ENCODE assay signal across 8 cellular contexts in genomic region chr6:684831-685636, GRCh38. TPM values are rescaled to one million over a fixed set of nuclear protein-coding genes. Genes with fewer than 3 reads are reported as not detected.
DNase-seq lines count a peak whose midpoint lies in the region; ATAC-seq and TF ChIP-seq lines count a peak whose summit lies in the region.

No MANE protein-coding gene starts in this region.

- no peak for TF ChIP-seq POLR2A in esophagus squamous epithelium (IDR thresholded peaks at IDR 0.05)

- H2AFZ ChIP-seq in ACC112 (ENCODE audit: low read length, unreplicated experiment) = no peak overlapping the region

- 78 to 80% methylated on average over 6 of the region's 6 CpGs for WGBS in esophagus squamous epithelium, 2 donors

- H3K27me3 ChIP-seq in ACC112 (ENCODE audit: insufficient read depth, low read length) (no peaks in the 10 kb centered on the region), esophagus squamous epithelium (no peaks in the 10 kb centered on the region)

- H3K4me3 ChIP-seq in ACC112 (ENCODE audit: low read depth, low read length) (0 out of 2 replicates have a peak overlapping the region, but pooled peaks have one; percentile 7), esophagus squamous epithelium (no peak overlapping the region)

- no peaks in the 10 kb centered on the region for H3K9me3 Mint-ChIP-seq in activated naive CD8-positive, alpha-beta T cell treated with anti-CD3 and anti-CD28 coated beads for 36 hours
- no peaks in the 10 kb centered on the region for H3K9me3 Mint-ChIP-seq in nephron progenitor cell

- no peaks in the 10 kb centered on the region for H3K36me3 ChIP-seq in ACC112 (ENCODE audit: insufficient read depth, low read length)
- peaks cover 0 to 19% (median 0%) of the 10 kb centered on the region in 3 donors for H3K36me3 ChIP-seq in esophagus squamous epithelium

- peak overlapping the region; percentile 88 for H3K27ac Mint-ChIP-seq in activated naive CD8-positive, alpha-beta T cell treated with anti-CD3 and anti-CD28 coated beads for 36 hours
- H3K27ac Mint-ChIP-seq in nephron progenitor cell = no peak overlapping the region

- intact Hi-C loops in esophagus squamous epithelium (cut with DNase I) = no loop called here
- intact Hi-C loops in Right ventricle myocardium superior (cut with DNase I) = no loop called here

- H3K4me1 ChIP-seq in ACC112 (ENCODE audit: control insufficient read depth, insufficient read depth, low read length, unreplicated experiment) (peaks cover 35% of the 10 kb centered on the region), esophagus squamous epithelium (peaks cover 4 to 58% (median 9%) of the 10 kb centered on the region in 3 donors)

- H3K27ac ChIP-seq in ACC112 (ENCODE audit: low read depth, low read length) (peak overlapping the region; percentile 60), esophagus squamous epithelium (no peak overlapping the region)

- peaks cover 42% of the 10 kb centered on the region for H3K4me1 Mint-ChIP-seq in activated naive CD8-positive, alpha-beta T cell treated with anti-CD3 and anti-CD28 coated beads for 36 hours
- peaks cover 35% of the 10 kb centered on the region for H3K4me1 Mint-ChIP-seq in nephron progenitor cell

- H3K27me3 Mint-ChIP-seq in activated naive CD8-positive, alpha-beta T cell treated with anti-CD3 and anti-CD28 coated beads for 36 hours = no peaks in the 10 kb centered on the region
- H3K27me3 Mint-ChIP-seq in nephron progenitor cell (ENCODE audit: low read depth, poor library complexity) = peaks cover 59% of the 10 kb centered on the region

- no peaks in the 10 kb centered on the region for H3K9me3 ChIP-seq in esophagus squamous epithelium

- DNase-seq in GM19238 (ENCODE audit: insufficient read length, low spot score) (peak; percentile 36), esophagus squamous epithelium (lab: John Stamatoyannopoulos, UW) (no peak), nephron progenitor cell (no peak), Right ventricle myocardium superior (no peak)
- DNase-seq in activated naive CD8-positive, alpha-beta T cell treated with anti-CD3 and anti-CD28 coated beads for 36 hours = peak; percentile 26
- peak; percentile 43 for DNase-seq in stimulated activated CD4-positive, alpha-beta T cell treated with anti-CD3 and anti-CD28 coated beads, Interleukin-1b, Interleukin-23, amount 100 ng/mL, for 48 hours

- peak overlapping the region; percentile 46 for H3K4me3 Mint-ChIP-seq in activated naive CD8-positive, alpha-beta T cell treated with anti-CD3 and anti-CD28 coated beads for 36 hours
- H3K4me3 Mint-ChIP-seq in nephron progenitor cell = no peak overlapping the region

- ATAC-seq in HG03159 (IDR thresholded peaks at IDR 0.05; ENCODE audit: unreplicated experiment) = peak; percentile 74
- no peak for ATAC-seq in Right ventricle myocardium superior (ENCODE audit: poor library complexity)

- H3K36me3 Mint-ChIP-seq in activated naive CD8-positive, alpha-beta T cell treated with anti-CD3 and anti-CD28 coated beads for 36 hours = peaks cover 16% of the 10 kb centered on the region
- H3K36me3 Mint-ChIP-seq in nephron progenitor cell (ENCODE audit: low read depth) = no peaks in the 10 kb centered on the region

- TF ChIP-seq CTCF in esophagus squamous epithelium (IDR thresholded peaks at IDR 0.05) (no peak), nephron progenitor cell (IDR thresholded peaks at IDR 0.05) (no peak)

- peaks cover 61% of the 10 kb centered on the region for H3K79me2 ChIP-seq in ACC112 (ENCODE audit: control insufficient read depth, insufficient read depth, low read length, unreplicated experiment)

RNA-seq across cellular contexts. Expression of gene EXOC2, which starts 7.9 kb away (rescaled TPM):
- 10 to 100 TPM; 28.4 to 30.0 TPM for total RNA-seq in activated naive CD8-positive, alpha-beta T cell treated with anti-CD3 and anti-CD28 coated beads for 36 hours
- 10 to 100 TPM; 17.8 to 24.8 (median 21.4) TPM for total RNA-seq in esophagus squamous epithelium
- total RNA-seq in Right ventricle myocardium superior = 11.3 TPM

RNA-seq across cellular contexts. Expression of gene HUS1B, which starts 28.1 kb away (rescaled TPM):
- 1 to 10 TPM in 1 of 2 experiments, under 1 TPM in 1; 0.84 to 1.0 TPM for total RNA-seq in activated naive CD8-positive, alpha-beta T cell treated with anti-CD3 and anti-CD28 coated beads for 36 hours
- total RNA-seq in esophagus squamous epithelium (1 to 10 TPM in 2 of 4 donors, under 1 TPM in 1, not detected in 1; 0.30 to 3.4 (median 2.7) TPM), Right ventricle myocardium superior (not detected)

Comparison
In these comparisons a context has a peak if more than half of its experiments do, and no peak if none do; other contexts are left out.
1. DNase-seq: peak in GM19238 (single experiment), activated naive CD8-positive, alpha-beta T cell treated with anti-CD3 and anti-CD28 coated beads for 36 hours (single experiment) and stimulated activated CD4-positive, alpha-beta T cell treated with anti-CD3 and anti-CD28 coated beads, Interleukin-1b, Interleukin-23, amount 100 ng/mL, for 48 hours (single experiment); none in esophagus squamous epithelium (single experiment), nephron progenitor cell (single experiment) and Right ventricle myocardium superior (single experiment).